ENCODE assay signal across 12 cellular contexts in genomic region chr11:9570313-9570712, GRCh38. TPM values are rescaled to one million over a fixed set of nuclear protein-coding genes. Genes with fewer than 3 reads are reported as not detected.
DNase-seq lines count a peak whose midpoint lies in the region; ATAC-seq and TF ChIP-seq lines count a peak whose summit lies in the region.
"Had no signal": no experiment of that assay in that cellular context is flagged by ENCODE, and none has a peak within 500 bp of the region (broad histone marks: within the 10 kb centered on the region; RNA-seq: fewer than 3 reads in every experiment).

No MANE protein-coding gene starts in this region.

- H3K36me3 ChIP-seq in PC-9 (ENCODE audit: low read depth) = no peaks in the 10 kb centered on the region
- no peaks in the 10 kb centered on the region for H3K36me3 ChIP-seq in upper lobe of left lung

- H3K27ac Mint-ChIP-seq in naive B cell (peak overlapping the region in 4 of 6 donors; percentile 29 to 98 (median 85)), glutamatergic neuron (ENCODE audit: unreplicated experiment) (no peak overlapping the region)
- H3K27ac Mint-ChIP-seq: activated T-cell treated with anti-CD3 and anti-CD28 coated beads, Interleukin-2, amount 50 U/mL, for 24 hours had no signal

- no peaks in the 10 kb centered on the region for H3K9me2 ChIP-seq in PC-9 (ENCODE audit: insufficient read depth)

- intact Hi-C loops in PC-9 (cut with micrococcal nuclease; ENCODE audit: unreplicated experiment) = loop anchor here (5.0 kb wide), 1 partner anchor 63 kb away; no protein-coding TSS in a partner anchor

- H3K27ac ChIP-seq in PC-9 (peak overlapping the region; percentile 98), epithelial cell of prostate (peak overlapping the region; percentile 97), upper lobe of left lung (peak overlapping the region in 3 of 4 donors; percentile 77 to 87 (median 87)), caudate nucleus (ENCODE audit: low read depth, low read length) (no peak overlapping the region)

- ATAC-seq in naive B cell (ENCODE audit: low read depth in 2 of 2) = no peak
- ATAC-seq in upper lobe of left lung (ENCODE audit: low FRiP score in 2 of 2) = no peak
- no peak for ATAC-seq in HG02623 (IDR thresholded peaks at IDR 0.05; ENCODE audit: unreplicated experiment)
- ATAC-seq: esophagus mucosa, T-cell had no signal

- TF ChIP-seq EP300 in upper lobe of left lung (IDR thresholded peaks at IDR 0.05) = no peak

- peaks cover 65% of the 10 kb centered on the region for H3K4me1 ChIP-seq in PC-9 (replicated peaks; ENCODE audit: insufficient read depth)
- H3K4me1 ChIP-seq in upper lobe of left lung = peaks cover 19 to 49% (median 36%) of the 10 kb centered on the region in 4 donors

- no peaks in the 10 kb centered on the region for H4K20me1 ChIP-seq in PC-9 (ENCODE audit: insufficient read depth)

- H3K27me3 Mint-ChIP-seq in naive B cell = no peaks in the 10 kb centered on the region
- peaks cover 8% of the 10 kb centered on the region for H3K27me3 Mint-ChIP-seq in glutamatergic neuron (ENCODE audit: unreplicated experiment)

- H3K9me3 Mint-ChIP-seq in naive B cell (no peaks in the 10 kb centered on the region), glutamatergic neuron (ENCODE audit: unreplicated experiment) (no peaks in the 10 kb centered on the region)
- H3K9me3 Mint-ChIP-seq: activated T-cell treated with anti-CD3 and anti-CD28 coated beads, Interleukin-2, amount 50 U/mL, for 24 hours; T-cell had no signal

- H3K36me3 Mint-ChIP-seq in naive B cell (no peaks in the 10 kb centered on the region), glutamatergic neuron (ENCODE audit: unreplicated experiment) (no peaks in the 10 kb centered on the region)
- H3K36me3 Mint-ChIP-seq: T-cell had no signal

- peaks cover 53% of the 10 kb centered on the region for H3F3A ChIP-seq in PC-9 (ENCODE audit: insufficient read depth, low read depth)

- H3K4me3 Mint-ChIP-seq in naive B cell (peak overlapping the region in 5 of 8 donors; percentile 11 to 81 (median 66)), glutamatergic neuron (ENCODE audit: unreplicated experiment) (no peak overlapping the region)
- H3K4me3 Mint-ChIP-seq: activated T-cell treated with anti-CD3 and anti-CD28 coated beads, Interleukin-2, amount 50 U/mL, for 24 hours had no signal

- H3K4me2 ChIP-seq in PC-9 = peak overlapping the region; percentile 72

- no peak for TF ChIP-seq POLR2A in upper lobe of left lung (IDR thresholded peaks at IDR 0.05)

- CTCF ChIA-PET in PC-9 (lab: Charles Lee) = no interaction called here

- POLR2A ChIA-PET in PC-9 (lab: Charles Lee; ENCODE audit: unreplicated experiment) = no interaction called here

- BruUV-seq in PC-9 (replicated peaks; lab: Mats Ljungman, UMichigan) = no TSS peak

- DNase-seq in PC-9 (no peak), epithelial cell of prostate (ENCODE audit: low read depth, low spot score) (no peak), naive B cell (no peak), upper lobe of left lung (no peak), glutamatergic neuron (no peak), caudate nucleus (lab: John Stamatoyannopoulos, UW) (no peak)
- DNase-seq: activated T-cell treated with anti-CD3 and anti-CD28 coated beads, Interleukin-2, amount 50 U/mL, for 24 hours; NCI-H2227 treated with DMSO at 0.1 percent for 48 hours; stimulated activated naive CD4-positive, alpha-beta T cell; T-cell had no signal

- TF ChIP-seq CTCF in PC-9 (conservative IDR thresholded peaks at IDR 0.05) (no peak), upper lobe of left lung (IDR thresholded peaks at IDR 0.05) (no peak), glutamatergic neuron (IDR thresholded peaks at IDR 0.05; ENCODE audit: partially characterized antibody, unreplicated experiment) (no peak)

- WGBS in upper lobe of left lung, 2 donors = 76 to 89% methylated on average over 4 of the region's 4 CpGs

- no peaks in the 10 kb centered on the region for H3K27me3 ChIP-seq in PC-9 (ENCODE audit: insufficient read depth, low read depth)
- no peaks in the 10 kb centered on the region for H3K27me3 ChIP-seq in upper lobe of left lung

- H3K9me3 ChIP-seq in PC-9 (ENCODE audit: insufficient read depth, low read depth) (no peaks in the 10 kb centered on the region), upper lobe of left lung (no peaks in the 10 kb centered on the region)

- no peak overlapping the region for H2AFZ ChIP-seq in PC-9

- H3K4me1 Mint-ChIP-seq in naive B cell = peaks cover 28 to 44% (median 39%) of the 10 kb centered on the region in 3 donors
- H3K4me1 Mint-ChIP-seq in glutamatergic neuron (ENCODE audit: low read depth, unreplicated experiment) = peaks cover 3% of the 10 kb centered on the region

- H3K79me2 ChIP-seq in PC-9 (ENCODE audit: low read depth) = peaks cover 15% of the 10 kb centered on the region

- H3K4me3 ChIP-seq in PC-9 (no peak overlapping the region; the same call in 1 of the 2 replicates), upper lobe of left lung (no peak overlapping the region)

RNA-seq across cellular contexts. Expression of gene WEE1, which starts 3.2 kb away (rescaled TPM):
- total RNA-seq in PC-9 (2021) (32.2 and 37.1 TPM in 2 replicates), upper lobe of left lung (10 to 100 TPM in 5 of 6 donors, 1 to 10 TPM in 1; 9.2 to 47.1 (median 13.4) TPM), glutamatergic neuron (ENCODE audit: unreplicated experiment) (10.2 TPM)
- 10 to 100 TPM in 5 of 6 donors, 1 to 10 TPM in 1; 9.6 to 20.6 (median 16.2) TPM for polyA plus RNA-seq in naive B cell (ENCODE audit: low read depth in 6 of 6)
